In the genomic region with DNA sequence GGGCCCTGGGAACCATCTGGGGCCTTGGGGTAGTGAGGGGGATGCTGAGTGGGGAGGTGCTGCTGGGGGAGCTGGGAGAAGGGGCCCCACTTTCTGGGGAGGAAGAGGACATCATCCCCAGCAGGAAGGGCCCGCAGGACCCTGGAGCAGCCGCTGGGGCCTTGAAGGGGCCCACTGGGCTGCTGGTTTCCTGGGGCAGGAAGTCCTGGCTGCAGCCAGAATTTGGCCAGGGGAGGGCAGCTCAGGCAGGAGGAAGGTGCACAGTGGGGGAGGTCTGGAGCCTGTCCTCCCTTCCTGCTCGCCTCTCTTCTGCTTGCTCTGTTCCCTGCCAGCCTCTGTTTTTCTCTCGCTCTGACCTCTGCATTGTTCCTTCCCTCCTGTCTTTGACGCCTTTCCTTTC, we compare ENCODE assay signal across 1 cellular context.
TF ChIP-seq lines count a peak whose summit lies in the region.

No MANE protein-coding gene starts in this region.

TF ChIP-seq in GM23338, 12 proteins besides CTCF, POLR2A, EP300 and RAD21:
- TF ChIP-seq, protein P1, sequence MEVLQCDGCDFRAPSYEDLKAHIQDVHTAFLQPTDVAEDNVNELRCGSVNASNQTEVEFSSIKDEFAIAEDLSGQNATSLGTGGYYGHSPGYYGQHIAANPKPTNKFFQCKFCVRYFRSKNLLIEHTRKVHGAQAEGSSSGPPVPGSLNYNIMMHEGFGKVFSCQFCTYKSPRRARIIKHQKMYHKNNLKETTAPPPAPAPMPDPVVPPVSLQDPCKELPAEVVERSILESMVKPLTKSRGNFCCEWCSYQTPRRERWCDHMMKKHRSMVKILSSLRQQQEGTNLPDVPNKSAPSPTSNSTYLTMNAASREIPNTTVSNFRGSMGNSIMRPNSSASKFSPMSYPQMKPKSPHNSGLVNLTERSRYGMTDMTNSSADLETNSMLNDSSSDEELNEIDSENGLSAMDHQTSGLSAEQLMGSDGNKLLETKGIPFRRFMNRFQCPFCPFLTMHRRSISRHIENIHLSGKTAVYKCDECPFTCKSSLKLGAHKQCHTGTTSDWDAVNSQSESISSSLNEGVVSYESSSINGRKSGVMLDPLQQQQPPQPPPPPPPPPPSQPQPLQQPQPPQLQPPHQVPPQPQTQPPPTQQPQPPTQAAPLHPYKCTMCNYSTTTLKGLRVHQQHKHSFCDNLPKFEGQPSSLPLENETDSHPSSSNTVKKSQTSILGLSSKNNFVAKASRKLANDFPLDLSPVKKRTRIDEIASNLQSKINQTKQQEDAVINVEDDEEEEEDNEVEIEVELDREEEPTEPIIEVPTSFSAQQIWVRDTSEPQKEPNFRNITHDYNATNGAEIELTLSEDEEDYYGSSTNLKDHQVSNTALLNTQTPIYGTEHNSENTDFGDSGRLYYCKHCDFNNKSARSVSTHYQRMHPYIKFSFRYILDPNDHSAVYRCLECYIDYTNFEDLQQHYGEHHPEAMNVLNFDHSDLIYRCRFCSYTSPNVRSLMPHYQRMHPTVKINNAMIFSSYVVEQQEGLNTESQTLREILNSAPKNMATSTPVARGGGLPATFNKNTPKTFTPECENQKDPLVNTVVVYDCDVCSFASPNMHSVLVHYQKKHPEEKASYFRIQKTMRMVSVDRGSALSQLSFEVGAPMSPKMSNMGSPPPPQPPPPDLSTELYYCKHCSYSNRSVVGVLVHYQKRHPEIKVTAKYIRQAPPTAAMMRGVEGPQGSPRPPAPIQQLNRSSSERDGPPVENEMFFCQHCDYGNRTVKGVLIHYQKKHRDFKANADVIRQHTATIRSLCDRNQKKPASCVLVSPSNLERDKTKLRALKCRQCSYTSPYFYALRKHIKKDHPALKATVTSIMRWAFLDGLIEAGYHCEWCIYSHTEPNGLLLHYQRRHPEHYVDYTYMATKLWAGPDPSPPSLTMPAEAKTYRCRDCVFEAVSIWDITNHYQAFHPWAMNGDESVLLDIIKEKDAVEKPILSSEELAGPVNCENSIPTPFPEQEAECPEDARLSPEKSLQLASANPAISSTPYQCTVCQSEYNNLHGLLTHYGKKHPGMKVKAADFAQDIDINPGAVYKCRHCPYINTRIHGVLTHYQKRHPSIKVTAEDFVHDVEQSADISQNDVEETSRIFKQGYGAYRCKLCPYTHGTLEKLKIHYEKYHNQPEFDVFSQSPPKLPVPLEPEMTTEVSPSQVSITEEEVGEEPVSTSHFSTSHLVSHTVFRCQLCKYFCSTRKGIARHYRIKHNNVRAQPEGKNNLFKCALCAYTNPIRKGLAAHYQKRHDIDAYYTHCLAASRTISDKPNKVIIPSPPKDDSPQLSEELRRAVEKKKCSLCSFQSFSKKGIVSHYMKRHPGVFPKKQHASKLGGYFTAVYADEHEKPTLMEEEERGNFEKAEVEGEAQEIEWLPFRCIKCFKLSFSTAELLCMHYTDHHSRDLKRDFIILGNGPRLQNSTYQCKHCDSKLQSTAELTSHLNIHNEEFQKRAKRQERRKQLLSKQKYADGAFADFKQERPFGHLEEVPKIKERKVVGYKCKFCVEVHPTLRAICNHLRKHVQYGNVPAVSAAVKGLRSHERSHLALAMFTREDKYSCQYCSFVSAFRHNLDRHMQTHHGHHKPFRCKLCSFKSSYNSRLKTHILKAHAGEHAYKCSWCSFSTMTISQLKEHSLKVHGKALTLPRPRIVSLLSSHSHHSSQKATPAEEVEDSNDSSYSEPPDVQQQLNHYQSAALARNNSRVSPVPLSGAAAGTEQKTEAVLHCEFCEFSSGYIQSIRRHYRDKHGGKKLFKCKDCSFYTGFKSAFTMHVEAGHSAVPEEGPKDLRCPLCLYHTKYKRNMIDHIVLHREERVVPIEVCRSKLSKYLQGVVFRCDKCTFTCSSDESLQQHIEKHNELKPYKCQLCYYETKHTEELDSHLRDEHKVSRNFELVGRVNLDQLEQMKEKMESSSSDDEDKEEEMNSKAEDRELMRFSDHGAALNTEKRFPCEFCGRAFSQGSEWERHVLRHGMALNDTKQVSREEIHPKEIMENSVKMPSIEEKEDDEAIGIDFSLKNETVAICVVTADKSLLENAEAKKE (CRISPR knock-in tag; IDR thresholded peaks at IDR 0.05) = no peak
- no peak for TF ChIP-seq EZH2phosphoT487 (IDR thresholded peaks at IDR 0.05; ENCODE audit: unreplicated experiment)
- TF ChIP-seq STAT1 (IDR thresholded peaks at IDR 0.05; ENCODE audit: unreplicated experiment) = no peak
- no peak for TF ChIP-seq ZNF114 (CRISPR knock-in tag; IDR thresholded peaks at IDR 0.05)
- no peak for TF ChIP-seq JUNB (IDR thresholded peaks at IDR 0.05; ENCODE audit: unreplicated experiment)
- TF ChIP-seq, protein P2, sequence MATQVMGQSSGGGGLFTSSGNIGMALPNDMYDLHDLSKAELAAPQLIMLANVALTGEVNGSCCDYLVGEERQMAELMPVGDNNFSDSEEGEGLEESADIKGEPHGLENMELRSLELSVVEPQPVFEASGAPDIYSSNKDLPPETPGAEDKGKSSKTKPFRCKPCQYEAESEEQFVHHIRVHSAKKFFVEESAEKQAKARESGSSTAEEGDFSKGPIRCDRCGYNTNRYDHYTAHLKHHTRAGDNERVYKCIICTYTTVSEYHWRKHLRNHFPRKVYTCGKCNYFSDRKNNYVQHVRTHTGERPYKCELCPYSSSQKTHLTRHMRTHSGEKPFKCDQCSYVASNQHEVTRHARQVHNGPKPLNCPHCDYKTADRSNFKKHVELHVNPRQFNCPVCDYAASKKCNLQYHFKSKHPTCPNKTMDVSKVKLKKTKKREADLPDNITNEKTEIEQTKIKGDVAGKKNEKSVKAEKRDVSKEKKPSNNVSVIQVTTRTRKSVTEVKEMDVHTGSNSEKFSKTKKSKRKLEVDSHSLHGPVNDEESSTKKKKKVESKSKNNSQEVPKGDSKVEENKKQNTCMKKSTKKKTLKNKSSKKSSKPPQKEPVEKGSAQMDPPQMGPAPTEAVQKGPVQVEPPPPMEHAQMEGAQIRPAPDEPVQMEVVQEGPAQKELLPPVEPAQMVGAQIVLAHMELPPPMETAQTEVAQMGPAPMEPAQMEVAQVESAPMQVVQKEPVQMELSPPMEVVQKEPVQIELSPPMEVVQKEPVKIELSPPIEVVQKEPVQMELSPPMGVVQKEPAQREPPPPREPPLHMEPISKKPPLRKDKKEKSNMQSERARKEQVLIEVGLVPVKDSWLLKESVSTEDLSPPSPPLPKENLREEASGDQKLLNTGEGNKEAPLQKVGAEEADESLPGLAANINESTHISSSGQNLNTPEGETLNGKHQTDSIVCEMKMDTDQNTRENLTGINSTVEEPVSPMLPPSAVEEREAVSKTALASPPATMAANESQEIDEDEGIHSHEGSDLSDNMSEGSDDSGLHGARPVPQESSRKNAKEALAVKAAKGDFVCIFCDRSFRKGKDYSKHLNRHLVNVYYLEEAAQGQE (IDR thresholded peaks at IDR 0.05; ENCODE audit: unreplicated experiment) = no peak
- no peak for TF ChIP-seq EZH2 (IDR thresholded peaks at IDR 0.05; ENCODE audit: low read depth, unreplicated experiment)
